9 cellular contexts compared by ENCODE assay signal in genomic region chr17:81833921-81834830, GRCh38. TPM values are rescaled to one million over a fixed set of nuclear protein-coding genes. Genes with fewer than 3 reads are reported as not detected.
A peak's percentile ranks its signal among the peaks of the same experiment; 100 is the strongest.
DNase-seq lines count a peak whose midpoint lies in the region; ATAC-seq, FAIRE-seq and TF ChIP-seq lines count a peak whose summit lies in the region.
"Had no signal": no experiment of that assay in that cellular context is flagged by ENCODE, and none has a peak within 500 bp of the region (broad histone marks: within the 10 kb centered on the region; RNA-seq: fewer than 3 reads in every experiment).

No MANE protein-coding gene starts in this region.

- TF ChIP-seq RAD21 in GM12878 (IDR thresholded peaks at IDR 0.05; ENCODE audit: insufficient read depth, low read depth, low read length) = no peak

- POLR2A ChIA-PET in GM12878 (lab: Charles Lee) = interaction anchor here (1.2 to 3.0 kb wide), 6 partner anchors 25 to 188 kb away, joined by 3 to 15 read pairs (median 6); partner anchors contain the start of genes CENPX, MRPL12 and P4HB

- RAD21 ChIA-PET in GM12878 (lab: Charles Lee; ENCODE audit: unreplicated experiment) = interaction anchor here (1.4 kb wide), 1 partner anchor 99 kb away, joined by 3 read pairs; no protein-coding TSS in a partner anchor

- SMC1A ChIA-PET in GM12878 (lab: Charles Lee; ENCODE audit: uncharacterized antibody, unreplicated experiment) = interaction anchor here (1.3 to 1.8 kb wide), 2 partner anchors 25 to 99 kb away, joined by 5 to 6 read pairs; no protein-coding TSS in a partner anchor

- in situ Hi-C loops in GM12878 (cut with MboI) = no loop called here

- CTCF ChIA-PET in GM12878 (lab: Yijun Ruan, JAX) = interaction anchor here (0.6 to 1.9 kb wide), 6 partner anchors 11 to 150 kb away, joined by 3 to 8 read pairs (median 3); partner anchors contain the start of genes ARL16 and HGS

- no peaks in the 10 kb centered on the region for H3K9me3 Mint-ChIP-seq in memory B cell

- TF ChIP-seq POLR2A in GM12878 (IDR thresholded peaks at IDR 0.05; ENCODE audit: low read depth, low read length) = no peak
- no peak for TF ChIP-seq POLR2A in upper lobe of left lung (IDR thresholded peaks at IDR 0.05)

- H3K36me3 ChIP-seq in cardiac muscle cell (no peaks in the 10 kb centered on the region), GM12878 (ENCODE audit: control insufficient read depth in 2 of 2, insufficient read depth in 2 of 2, low read length in 1 of 2) (no peaks in the 10 kb centered on the region), upper lobe of left lung (no peaks in the 10 kb centered on the region)

- TF ChIP-seq CTCF in cardiac muscle cell (IDR thresholded peaks at IDR 0.05; ENCODE audit: low read depth, low read length) = no peak
- no peak for TF ChIP-seq CTCF in GM12878 (IDR thresholded peaks at IDR 0.05 in 2 of 3, conservative IDR thresholded peaks at IDR 0.05 in 1 of 3; ENCODE audit: control insufficient read depth in 2 of 3, extremely low read depth in 1 of 3, insufficient read depth in 1 of 3, low read depth in 3 of 3, low read length in 3 of 3)
- no peak for TF ChIP-seq CTCF in upper lobe of left lung (IDR thresholded peaks at IDR 0.05)

- intact Hi-C loops in left ventricle myocardium superior (cut with micrococcal nuclease) (no loop called here), GM12878 (cut with micrococcal nuclease; ENCODE audit: unreplicated experiment) (no loop called here)

- H3K4me3 ChIP-seq in cardiac muscle cell = peak overlapping the region; percentile 78
- peak overlapping the region; percentile 92 for H3K4me3 ChIP-seq in GM12878
- peak overlapping the region in 3 of 4 donors; percentile 86 to 97 (median 88) for H3K4me3 ChIP-seq in upper lobe of left lung

- H3K36me3 Mint-ChIP-seq in memory B cell = no peaks in the 10 kb centered on the region

- no TSS peak for BruUV-seq in GM12878 (replicated peaks; lab: Mats Ljungman, UMichigan)

- 84% methylated on average over 31 of the region's 31 CpGs for WGBS in GM12878 (ENCODE audit: insufficient coverage, insufficient replicate concordance, low lambda C conversion rate, missing lambda C conversion rate)
- 79 to 86% methylated on average over 20 to 31 of the region's 31 CpGs for WGBS in upper lobe of left lung, 2 donors

- H3K4me3 Mint-ChIP-seq in memory B cell = peak overlapping the region; percentile 75

- H3K27me3 ChIP-seq in cardiac muscle cell (no peaks in the 10 kb centered on the region), GM12878 (replicated peaks in 1 of 2; ENCODE audit: control insufficient read depth in 2 of 2, insufficient read depth in 2 of 2, low read length in 1 of 2) (no peaks in the 10 kb centered on the region), upper lobe of left lung (no peaks in the 10 kb centered on the region)

- no peak for FAIRE-seq in GM12878 (lab: Jason Lieb, UNC)

- H3K9me3 ChIP-seq in cardiac muscle cell (ENCODE audit: low read depth) (no peaks in the 10 kb centered on the region), GM12878 (replicated peaks; ENCODE audit: control insufficient read depth, insufficient read depth, low read length) (no peaks in the 10 kb centered on the region), upper lobe of left lung (no peaks in the 10 kb centered on the region)

- ATAC-seq in left ventricle myocardium superior (no peak), GM12878 (no peak), memory B cell (ENCODE audit: low read depth) (no peak), upper lobe of left lung (ENCODE audit: low FRiP score in 2 of 2) (no peak), GM21825 (IDR thresholded peaks at IDR 0.05; ENCODE audit: unreplicated experiment) (no peak)

- TF ChIP-seq EP300 in GM12878 (IDR thresholded peaks at IDR 0.05; ENCODE audit: borderline replicate concordance in 1 of 2, control insufficient read depth in 1 of 2, low read depth in 2 of 2, low read length in 2 of 2) (no peak), upper lobe of left lung (IDR thresholded peaks at IDR 0.05) (no peak)

- H2AFZ ChIP-seq in GM12878 (ENCODE audit: control insufficient read depth, low read depth, low read length) = no peak overlapping the region; the same call in none of the 2 replicates

- DNase-seq in cardiac muscle cell (ENCODE audit: low read depth in 1 of 2, low spot score in 1 of 2) (no peak), left ventricle myocardium superior (no peak), GM12878 (ENCODE audit: low read depth, low spot score) (no peak), memory B cell (ENCODE audit: low spot score in 2 of 2) (no peak), upper lobe of left lung (no peak), COR-L47 (lab: John Stamatoyannopoulos, UW) (no peak), HT-29 (ENCODE audit: low spot score) (no peak)

- H3K27ac Mint-ChIP-seq in memory B cell = peak overlapping the region; percentile 92

- H4K20me1 ChIP-seq in GM12878 (ENCODE audit: control insufficient read depth, insufficient read depth) = no peaks in the 10 kb centered on the region

- peak overlapping the region; percentile 92 for H3K27ac ChIP-seq in cardiac muscle cell
- H3K27ac ChIP-seq in GM12878 (ENCODE audit: control insufficient read depth, insufficient read depth) = peak overlapping the region; percentile 85
- H3K27ac ChIP-seq in upper lobe of left lung = peak overlapping the region; percentile 91 to 96 (median 92)

- peak overlapping the region; percentile 78 for H3K4me2 ChIP-seq in GM12878 (ENCODE audit: control insufficient read depth, insufficient read depth)

- peaks cover 13% of the 10 kb centered on the region for H3K79me2 ChIP-seq in GM12878 (ENCODE audit: control insufficient read depth, insufficient read depth, low read length)

- H3K9ac ChIP-seq in GM12878 (ENCODE audit: control insufficient read depth, insufficient read depth, low read length) = peak overlapping the region; percentile 84

- no peaks in the 10 kb centered on the region for H3K27me3 Mint-ChIP-seq in memory B cell

- H3K4me1 ChIP-seq in cardiac muscle cell (ENCODE audit: low read depth) = peaks cover 5% of the 10 kb centered on the region
- H3K4me1 ChIP-seq in GM12878 (ENCODE audit: control insufficient read depth, insufficient read depth, low read length) = peaks cover 16% of the 10 kb centered on the region
- H3K4me1 ChIP-seq in upper lobe of left lung = peaks cover 18 to 41% (median 26%) of the 10 kb centered on the region in 4 donors

- peaks cover 14% of the 10 kb centered on the region for H3K4me1 Mint-ChIP-seq in memory B cell

RNA-seq across cellular contexts. Expression of gene PPP1R27, which starts 0.7 kb away (rescaled TPM):
- not detected in 2 replicates for total RNA-seq in cardiac muscle cell
- 1.0 TPM in 1 of 2 replicates, not detected in the other for polyA plus RNA-seq in cardiac muscle cell
- 0.67 TPM for total RNA-seq in left ventricle myocardium superior
- not detected in 2 replicates for total RNA-seq in GM12878 (2013; cell fraction: nucleolus; rRNA removed)
- 0.17 and 2.0 TPM in 2 replicates for total RNA-seq in GM12878 (2014; rRNA removed)
- 0.14 and 0.31 TPM in 2 replicates for total RNA-seq in GM12878 (2014; rRNA removed; fragmentation: Illumina TruSeq; extraction: Trizol)
- 0.49 and 0.53 TPM in 2 replicates for total RNA-seq in GM12878 (2021)
- not detected for polyA plus RNA-seq in GM12878 (2011; ENCODE audit: low read depth)
- polyA plus RNA-seq in GM12878 (2011; rRNA removed) = not detected in 2 replicates
- 0.12 TPM in 1 of 2 replicates, not detected in the other for polyA plus RNA-seq in GM12878 (2011; cell fraction: cytosol; rRNA removed)
- polyA plus RNA-seq in GM12878 (2011; cell fraction: nucleus; rRNA removed) = not detected in 2 replicates
- polyA plus RNA-seq in GM12878 (2012) = 1.2 and 1.7 TPM in 2 replicates
- polyA plus RNA-seq in GM12878 (2014; fragmentation: Illumina TruSeq; extraction: Trizol) = 0.28 TPM in 1 of 2 replicates, not detected in the other
- not detected for polyA plus RNA-seq in GM12878 (2014; fragmentation: Nextera tagmentation; extraction: Ambion mirVana)
- polyA plus RNA-seq in GM12878 (2014; rRNA removed) = 0.59 and 0.61 TPM in 2 replicates
- polyA plus RNA-seq in GM12878 (2016; fragmentation: Nextera tagmentation; extraction: Ambion mirVana) = 1 to 10 TPM in 1 of 2 experiments, under 1 TPM in 1; 0.70 to 1.6 TPM
- polyA minus RNA-seq in GM12878 (2011; rRNA and poly(A)+ RNA removed) = not detected in 2 replicates
- polyA minus RNA-seq in GM12878 (2011; cell fraction: cytosol; rRNA and poly(A)+ RNA removed) = not detected in 2 replicates
- not detected in 2 replicates for polyA minus RNA-seq in GM12878 (2011; cell fraction: nucleus; rRNA and poly(A)+ RNA removed)
- not detected for total RNA-seq in upper lobe of left lung
- total RNA-seq in HT-29 (2014; rRNA removed; shearing (Covaris generic)) = 2.4 and 3.0 TPM in 2 replicates
- total RNA-seq: lung microvascular endothelial cell had no signal

RNA-seq across cellular contexts. Expression of gene MCRIP1, which starts 1.1 kb away (rescaled TPM):
- 161 and 219 TPM in 2 replicates for total RNA-seq in cardiac muscle cell
- polyA plus RNA-seq in cardiac muscle cell = 179 and 233 TPM in 2 replicates
- 103 TPM for total RNA-seq in left ventricle myocardium superior
- total RNA-seq in GM12878 (2013; cell fraction: nucleolus; rRNA removed) = 11.0 and 15.2 TPM in 2 replicates
- 33.8 and 39.7 TPM in 2 replicates for total RNA-seq in GM12878 (2014; rRNA removed)
- total RNA-seq in GM12878 (2014; rRNA removed; fragmentation: Illumina TruSeq; extraction: Trizol) = 12.1 and 15.6 TPM in 2 replicates
- total RNA-seq in GM12878 (2021) = 39.9 and 40.3 TPM in 2 replicates
- 7.6 TPM for polyA plus RNA-seq in GM12878 (2011; ENCODE audit: low read depth)
- polyA plus RNA-seq in GM12878 (2011; rRNA removed) = 11.6 and 21.9 TPM in 2 replicates
- polyA plus RNA-seq in GM12878 (2011; cell fraction: cytosol; rRNA removed) = 43.2 and 72.1 TPM in 2 replicates
- 49.4 and 61.7 TPM in 2 replicates for polyA plus RNA-seq in GM12878 (2011; cell fraction: nucleus; rRNA removed)
- 28.3 and 30.2 TPM in 2 replicates for polyA plus RNA-seq in GM12878 (2012)
- 0.81 and 5.7 TPM in 2 replicates for polyA plus RNA-seq in GM12878 (2014; fragmentation: Illumina TruSeq; extraction: Trizol)
- polyA plus RNA-seq in GM12878 (2014; fragmentation: Nextera tagmentation; extraction: Ambion mirVana) = 1 to 10 TPM in 1 of 2 experiments, under 1 TPM in 1; 0.31 to 3.8 TPM
- 41.8 and 42.7 TPM in 2 replicates for polyA plus RNA-seq in GM12878 (2014; rRNA removed)
- 10 to 100 TPM; 44.1 to 54.4 TPM for polyA plus RNA-seq in GM12878 (2016; fragmentation: Nextera tagmentation; extraction: Ambion mirVana)
- polyA minus RNA-seq in GM12878 (2011; rRNA and poly(A)+ RNA removed) = 4.6 and 14.3 TPM in 2 replicates
- 13.2 and 14.6 TPM in 2 replicates for polyA minus RNA-seq in GM12878 (2011; cell fraction: cytosol; rRNA and poly(A)+ RNA removed)
- 4.5 and 6.7 TPM in 2 replicates for polyA minus RNA-seq in GM12878 (2011; cell fraction: nucleus; rRNA and poly(A)+ RNA removed)
- total RNA-seq in upper lobe of left lung = 100 to 1,000 TPM in 1 of 6 donors, 10 to 100 TPM in 5; 30.1 to 106 (median 70.1) TPM
- 159 and 160 TPM in 2 replicates for total RNA-seq in HT-29 (2014; rRNA removed; shearing (Covaris generic))

RNA-seq across cellular contexts. Expression of gene P4HB, which starts 26.2 kb away (rescaled TPM):
- total RNA-seq in cardiac muscle cell = 972 and 1,150 TPM in 2 replicates
- polyA plus RNA-seq in cardiac muscle cell = 388 and 597 TPM in 2 replicates
- 362 TPM for total RNA-seq in left ventricle myocardium superior
- total RNA-seq in GM12878 (2013; cell fraction: nucleolus; rRNA removed) = 377 and 380 TPM in 2 replicates
- 378 and 467 TPM in 2 replicates for total RNA-seq in GM12878 (2014; rRNA removed)
- 247 and 285 TPM in 2 replicates for total RNA-seq in GM12878 (2014; rRNA removed; fragmentation: Illumina TruSeq; extraction: Trizol)
- 378 and 437 TPM in 2 replicates for total RNA-seq in GM12878 (2021)
- polyA plus RNA-seq in GM12878 (2011; ENCODE audit: low read depth) = 409 TPM
- 44.1 and 49.9 TPM in 2 replicates for polyA plus RNA-seq in GM12878 (2011; rRNA removed)
- 37.3 and 56.7 TPM in 2 replicates for polyA plus RNA-seq in GM12878 (2011; cell fraction: cytosol; rRNA removed)
- 82.9 and 101 TPM in 2 replicates for polyA plus RNA-seq in GM12878 (2011; cell fraction: nucleus; rRNA removed)
- 697 and 937 TPM in 2 replicates for polyA plus RNA-seq in GM12878 (2012)
- 458 and 725 TPM in 2 replicates for polyA plus RNA-seq in GM12878 (2014; fragmentation: Illumina TruSeq; extraction: Trizol)
- 10 to 100 TPM in 1 of 2 experiments, 1 to 10 TPM in 1; 4.7 to 18.3 TPM for polyA plus RNA-seq in GM12878 (2014; fragmentation: Nextera tagmentation; extraction: Ambion mirVana)
- polyA plus RNA-seq in GM12878 (2014; rRNA removed) = 128 and 182 TPM in 2 replicates
- polyA plus RNA-seq in GM12878 (2016; fragmentation: Nextera tagmentation; extraction: Ambion mirVana) = 100 to 1,000 TPM; 543 to 549 TPM
- 38.8 and 46.2 TPM in 2 replicates for polyA minus RNA-seq in GM12878 (2011; rRNA and poly(A)+ RNA removed)
- 65.3 and 66.3 TPM in 2 replicates for polyA minus RNA-seq in GM12878 (2011; cell fraction: cytosol; rRNA and poly(A)+ RNA removed)
- polyA minus RNA-seq in GM12878 (2011; cell fraction: nucleus; rRNA and poly(A)+ RNA removed) = 59.7 and 74.5 TPM in 2 replicates
- total RNA-seq in upper lobe of left lung = 100 to 1,000 TPM; 374 to 627 (median 531) TPM
- total RNA-seq in HT-29 (2014; rRNA removed; shearing (Covaris generic)) = 1,172 and 1,253 TPM in 2 replicates

RNA-seq across cellular contexts. Expression of gene GCGR, which starts 30.2 kb away (rescaled TPM):
- total RNA-seq in cardiac muscle cell (0.15 TPM in 1 of 2 replicates, not detected in the other), left ventricle myocardium superior (not detected), GM12878 (2014; rRNA removed) (not detected in 2 replicates), GM12878 (2014; rRNA removed; fragmentation: Illumina TruSeq; extraction: Trizol) (not detected in 2 replicates), GM12878 (2021) (not detected in 2 replicates), upper lobe of left lung (10 to 100 TPM in 1 of 6 donors, not detected in 5; 11.1 TPM)
- polyA plus RNA-seq in cardiac muscle cell (0.79 TPM in 1 of 2 replicates, not detected in the other), GM12878 (2011; rRNA removed) (not detected in 2 replicates), GM12878 (2014; fragmentation: Illumina TruSeq; extraction: Trizol) (not detected in 2 replicates), GM12878 (2014; fragmentation: Nextera tagmentation; extraction: Ambion mirVana) (not detected), GM12878 (2014; rRNA removed) (not detected in 2 replicates), GM12878 (2016; fragmentation: Nextera tagmentation; extraction: Ambion mirVana) (not detected)
- total RNA-seq in GM12878 (2013; cell fraction: nucleolus; rRNA removed) = not detected in 2 replicates
- polyA plus RNA-seq in GM12878 (2011; ENCODE audit: low read depth) = not detected
- polyA plus RNA-seq in GM12878 (2011; cell fraction: cytosol; rRNA removed) = not detected in 2 replicates
- polyA plus RNA-seq in GM12878 (2011; cell fraction: nucleus; rRNA removed) = 0.30 TPM in 1 of 2 replicates, not detected in the other
- polyA plus RNA-seq in GM12878 (2012) = 0.20 TPM in 1 of 2 replicates, not detected in the other
- not detected in 2 replicates for polyA minus RNA-seq in GM12878 (2011; rRNA and poly(A)+ RNA removed)
- polyA minus RNA-seq in GM12878 (2011; cell fraction: cytosol; rRNA and poly(A)+ RNA removed) = not detected in 2 replicates
- not detected in 2 replicates for polyA minus RNA-seq in GM12878 (2011; cell fraction: nucleus; rRNA and poly(A)+ RNA removed)
- total RNA-seq in HT-29 (2014; rRNA removed; shearing (Covaris generic)) = 0.71 and 2.2 TPM in 2 replicates
- total RNA-seq: lung microvascular endothelial cell had no signal

RNA-seq across cellular contexts. Expression of gene ARHGDIA, which starts 37.0 kb away (rescaled TPM):
- total RNA-seq in cardiac muscle cell = 101 and 177 TPM in 2 replicates
- 139 and 163 TPM in 2 replicates for polyA plus RNA-seq in cardiac muscle cell
- total RNA-seq in left ventricle myocardium superior = 114 TPM
- total RNA-seq in GM12878 (2013; cell fraction: nucleolus; rRNA removed) = 115 and 120 TPM in 2 replicates
- 139 and 180 TPM in 2 replicates for total RNA-seq in GM12878 (2014; rRNA removed)
- 124 and 125 TPM in 2 replicates for total RNA-seq in GM12878 (2014; rRNA removed; fragmentation: Illumina TruSeq; extraction: Trizol)
- total RNA-seq in GM12878 (2021) = 538 and 552 TPM in 2 replicates
- 219 TPM for polyA plus RNA-seq in GM12878 (2011; ENCODE audit: low read depth)
- 18.6 and 39.5 TPM in 2 replicates for polyA plus RNA-seq in GM12878 (2011; rRNA removed)
- 75.8 and 96.8 TPM in 2 replicates for polyA plus RNA-seq in GM12878 (2011; cell fraction: cytosol; rRNA removed)
- 178 and 263 TPM in 2 replicates for polyA plus RNA-seq in GM12878 (2011; cell fraction: nucleus; rRNA removed)
- polyA plus RNA-seq in GM12878 (2012) = 247 and 301 TPM in 2 replicates
- 24.3 and 159 TPM in 2 replicates for polyA plus RNA-seq in GM12878 (2014; fragmentation: Illumina TruSeq; extraction: Trizol)
- polyA plus RNA-seq in GM12878 (2014; fragmentation: Nextera tagmentation; extraction: Ambion mirVana) = 10 to 100 TPM; 17.9 to 47.8 TPM
- 184 and 246 TPM in 2 replicates for polyA plus RNA-seq in GM12878 (2014; rRNA removed)
- polyA plus RNA-seq in GM12878 (2016; fragmentation: Nextera tagmentation; extraction: Ambion mirVana) = 100 to 1,000 TPM; 336 to 349 TPM
- polyA minus RNA-seq in GM12878 (2011; rRNA and poly(A)+ RNA removed) = 18.3 and 38.9 TPM in 2 replicates
- 59.9 and 91.7 TPM in 2 replicates for polyA minus RNA-seq in GM12878 (2011; cell fraction: cytosol; rRNA and poly(A)+ RNA removed)
- 72.5 and 108 TPM in 2 replicates for polyA minus RNA-seq in GM12878 (2011; cell fraction: nucleus; rRNA and poly(A)+ RNA removed)
- 100 to 1,000 TPM; 171 to 522 (median 302) TPM for total RNA-seq in upper lobe of left lung
- 312 and 331 TPM in 2 replicates for total RNA-seq in HT-29 (2014; rRNA removed; shearing (Covaris generic))
